In the genomic region with DNA sequence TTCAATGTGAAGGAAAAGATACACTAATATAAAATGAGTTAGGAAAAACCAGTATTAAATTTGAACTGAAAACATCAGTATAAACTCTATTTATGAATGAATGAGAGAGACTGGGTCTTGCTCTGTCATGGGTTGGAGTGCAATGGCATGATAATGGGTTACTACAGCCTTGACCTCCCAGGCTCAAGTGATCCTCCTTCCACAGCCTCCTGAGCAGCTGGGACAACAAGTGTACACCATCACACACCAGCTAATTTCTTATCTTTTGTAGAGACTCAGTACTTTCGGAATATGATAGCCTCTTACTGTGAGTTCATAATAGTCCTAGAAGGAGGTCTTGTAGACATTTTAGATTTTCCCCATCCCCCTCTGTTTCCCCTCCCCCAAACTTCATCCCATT, we compare ENCODE assay signal across 1 cellular context.
A peak's percentile ranks its signal among the peaks of the same experiment; 100 is the strongest.
TF ChIP-seq lines count a peak whose summit lies in the region.

No MANE protein-coding gene starts in this region.

TF ChIP-seq in K562, 482 proteins besides CTCF, POLR2A, EP300 and RAD21:
- TF ChIP-seq, protein P1, sequence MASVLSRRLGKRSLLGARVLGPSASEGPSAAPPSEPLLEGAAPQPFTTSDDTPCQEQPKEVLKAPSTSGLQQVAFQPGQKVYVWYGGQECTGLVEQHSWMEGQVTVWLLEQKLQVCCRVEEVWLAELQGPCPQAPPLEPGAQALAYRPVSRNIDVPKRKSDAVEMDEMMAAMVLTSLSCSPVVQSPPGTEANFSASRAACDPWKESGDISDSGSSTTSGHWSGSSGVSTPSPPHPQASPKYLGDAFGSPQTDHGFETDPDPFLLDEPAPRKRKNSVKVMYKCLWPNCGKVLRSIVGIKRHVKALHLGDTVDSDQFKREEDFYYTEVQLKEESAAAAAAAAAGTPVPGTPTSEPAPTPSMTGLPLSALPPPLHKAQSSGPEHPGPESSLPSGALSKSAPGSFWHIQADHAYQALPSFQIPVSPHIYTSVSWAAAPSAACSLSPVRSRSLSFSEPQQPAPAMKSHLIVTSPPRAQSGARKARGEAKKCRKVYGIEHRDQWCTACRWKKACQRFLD (CRISPR knock-in tag; IDR thresholded peaks at IDR 0.05) = no peak
- TF ChIP-seq, protein P2, sequence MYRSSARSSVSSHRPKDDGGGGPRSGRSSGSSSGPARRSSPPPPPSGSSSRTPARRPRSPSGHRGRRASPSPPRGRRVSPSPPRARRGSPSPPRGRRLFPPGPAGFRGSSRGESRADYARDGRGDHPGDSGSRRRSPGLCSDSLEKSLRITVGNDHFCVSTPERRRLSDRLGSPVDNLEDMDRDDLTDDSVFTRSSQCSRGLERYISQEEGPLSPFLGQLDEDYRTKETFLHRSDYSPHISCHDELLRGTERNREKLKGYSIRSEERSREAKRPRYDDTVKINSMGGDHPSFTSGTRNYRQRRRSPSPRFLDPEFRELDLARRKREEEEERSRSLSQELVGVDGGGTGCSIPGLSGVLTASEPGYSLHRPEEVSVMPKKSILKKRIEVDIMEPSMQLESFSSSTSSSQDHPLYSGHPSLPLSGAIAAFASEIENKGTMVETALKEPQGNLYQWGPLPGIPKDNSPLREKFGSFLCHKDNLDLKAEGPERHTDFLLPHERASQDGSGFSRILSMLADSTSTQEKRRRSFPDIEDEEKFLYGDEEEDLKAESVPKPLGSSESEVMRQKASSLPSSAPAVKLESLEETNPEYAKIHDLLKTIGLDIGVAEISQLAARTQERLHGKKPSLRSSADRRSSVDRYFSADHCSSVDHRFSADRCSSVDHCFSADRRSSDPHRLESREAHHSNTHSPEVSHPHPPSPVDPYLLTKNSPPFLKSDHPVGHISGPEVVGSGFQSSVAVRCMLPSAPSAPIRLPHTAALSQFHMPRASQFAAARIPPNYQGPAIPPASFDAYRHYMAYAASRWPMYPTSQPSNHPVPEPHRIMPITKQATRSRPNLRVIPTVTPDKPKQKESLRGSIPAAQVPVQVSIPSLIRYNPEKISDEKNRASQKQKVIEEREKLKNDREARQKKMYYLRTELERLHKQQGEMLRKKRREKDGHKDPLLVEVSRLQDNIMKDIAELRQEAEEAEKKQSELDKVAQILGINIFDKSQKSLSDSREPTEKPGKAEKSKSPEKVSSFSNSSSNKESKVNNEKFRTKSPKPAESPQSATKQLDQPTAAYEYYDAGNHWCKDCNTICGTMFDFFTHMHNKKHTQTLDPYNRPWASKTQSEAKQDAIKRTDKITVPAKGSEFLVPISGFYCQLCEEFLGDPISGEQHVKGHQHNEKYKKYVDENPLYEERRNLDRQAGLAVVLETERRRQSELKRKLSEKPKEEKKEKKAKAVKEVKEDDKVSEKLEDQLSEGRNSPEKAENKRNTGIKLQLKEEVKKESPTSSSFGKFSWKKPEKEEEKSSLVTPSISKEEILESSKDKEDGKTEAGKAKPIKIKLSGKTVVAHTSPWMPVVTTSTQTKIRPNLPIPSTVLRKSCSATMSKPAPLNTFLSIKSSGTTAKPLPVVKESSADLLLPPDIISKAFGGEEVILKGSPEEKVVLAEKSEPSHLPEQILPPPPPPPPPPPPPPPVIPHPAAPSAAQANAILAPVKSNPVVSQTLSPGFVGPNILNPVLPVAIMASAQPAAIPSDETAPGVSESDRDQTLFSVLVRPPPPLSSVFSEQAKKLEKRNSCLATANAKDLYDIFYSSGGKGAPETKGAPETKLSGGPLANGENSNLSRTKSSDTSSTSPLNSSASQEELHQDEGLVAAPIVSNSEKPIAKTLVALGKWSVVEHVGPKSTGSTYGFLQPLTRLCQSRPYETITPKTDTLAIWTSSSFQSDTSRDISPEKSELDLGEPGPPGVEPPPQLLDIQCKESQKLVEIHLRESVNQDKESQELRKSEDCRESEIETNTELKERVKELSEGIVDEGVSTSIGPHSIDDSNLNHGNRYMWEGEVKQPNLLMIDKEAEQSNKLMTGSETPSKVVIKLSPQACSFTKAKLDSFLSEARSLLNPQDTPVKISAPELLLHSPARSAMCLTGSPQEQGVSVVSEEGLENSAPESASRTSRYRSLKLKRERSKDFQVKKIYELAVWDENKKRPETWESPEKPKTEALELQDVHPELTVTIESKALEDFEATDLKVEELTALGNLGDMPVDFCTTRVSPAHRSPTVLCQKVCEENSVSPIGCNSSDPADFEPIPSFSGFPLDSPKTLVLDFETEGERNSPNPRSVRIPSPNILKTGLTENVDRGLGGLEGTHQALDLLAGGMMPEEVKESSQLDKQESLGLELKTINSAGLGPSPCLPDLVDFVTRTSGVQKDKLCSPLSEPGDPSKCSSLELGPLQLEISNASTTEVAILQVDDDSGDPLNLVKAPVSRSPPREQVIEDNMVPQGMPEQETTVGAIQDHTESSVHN (IDR thresholded peaks at IDR 0.05; ENCODE audit: borderline replicate concordance in 1 of 2, low read depth in 1 of 2) = no peak
- TF ChIP-seq CSDE1 (IDR thresholded peaks at IDR 0.05) (no peak), ZNF184 (CRISPR knock-in tag; IDR thresholded peaks at IDR 0.05) (no peak), POLR2G (IDR thresholded peaks at IDR 0.05; ENCODE audit: low read depth, low read length) (0 out of 2 replicates have a peak, but pooled peaks have one; percentile 12), PRMT5 (CRISPR knock-in tag; IDR thresholded peaks at IDR 0.05) (no peak), KDM1A (IDR thresholded peaks at IDR 0.05) (peak in 1 of 2 experiments; percentile 25; a peak in 1 of 4 replicates), CHD2 (IDR thresholded peaks at IDR 0.05; ENCODE audit: low read depth, low read length) (no peak)
- TF ChIP-seq, protein P3, sequence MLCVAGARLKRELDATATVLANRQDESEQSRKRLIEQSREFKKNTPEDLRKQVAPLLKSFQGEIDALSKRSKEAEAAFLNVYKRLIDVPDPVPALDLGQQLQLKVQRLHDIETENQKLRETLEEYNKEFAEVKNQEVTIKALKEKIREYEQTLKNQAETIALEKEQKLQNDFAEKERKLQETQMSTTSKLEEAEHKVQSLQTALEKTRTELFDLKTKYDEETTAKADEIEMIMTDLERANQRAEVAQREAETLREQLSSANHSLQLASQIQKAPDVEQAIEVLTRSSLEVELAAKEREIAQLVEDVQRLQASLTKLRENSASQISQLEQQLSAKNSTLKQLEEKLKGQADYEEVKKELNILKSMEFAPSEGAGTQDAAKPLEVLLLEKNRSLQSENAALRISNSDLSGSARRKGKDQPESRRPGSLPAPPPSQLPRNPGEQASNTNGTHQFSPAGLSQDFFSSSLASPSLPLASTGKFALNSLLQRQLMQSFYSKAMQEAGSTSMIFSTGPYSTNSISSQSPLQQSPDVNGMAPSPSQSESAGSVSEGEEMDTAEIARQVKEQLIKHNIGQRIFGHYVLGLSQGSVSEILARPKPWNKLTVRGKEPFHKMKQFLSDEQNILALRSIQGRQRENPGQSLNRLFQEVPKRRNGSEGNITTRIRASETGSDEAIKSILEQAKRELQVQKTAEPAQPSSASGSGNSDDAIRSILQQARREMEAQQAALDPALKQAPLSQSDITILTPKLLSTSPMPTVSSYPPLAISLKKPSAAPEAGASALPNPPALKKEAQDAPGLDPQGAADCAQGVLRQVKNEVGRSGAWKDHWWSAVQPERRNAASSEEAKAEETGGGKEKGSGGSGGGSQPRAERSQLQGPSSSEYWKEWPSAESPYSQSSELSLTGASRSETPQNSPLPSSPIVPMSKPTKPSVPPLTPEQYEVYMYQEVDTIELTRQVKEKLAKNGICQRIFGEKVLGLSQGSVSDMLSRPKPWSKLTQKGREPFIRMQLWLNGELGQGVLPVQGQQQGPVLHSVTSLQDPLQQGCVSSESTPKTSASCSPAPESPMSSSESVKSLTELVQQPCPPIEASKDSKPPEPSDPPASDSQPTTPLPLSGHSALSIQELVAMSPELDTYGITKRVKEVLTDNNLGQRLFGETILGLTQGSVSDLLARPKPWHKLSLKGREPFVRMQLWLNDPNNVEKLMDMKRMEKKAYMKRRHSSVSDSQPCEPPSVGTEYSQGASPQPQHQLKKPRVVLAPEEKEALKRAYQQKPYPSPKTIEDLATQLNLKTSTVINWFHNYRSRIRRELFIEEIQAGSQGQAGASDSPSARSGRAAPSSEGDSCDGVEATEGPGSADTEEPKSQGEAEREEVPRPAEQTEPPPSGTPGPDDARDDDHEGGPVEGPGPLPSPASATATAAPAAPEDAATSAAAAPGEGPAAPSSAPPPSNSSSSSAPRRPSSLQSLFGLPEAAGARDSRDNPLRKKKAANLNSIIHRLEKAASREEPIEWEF (CRISPR knock-in tag; IDR thresholded peaks at IDR 0.05) = no peak
